Comparison of ENCODE assay signal across 23 cellular contexts in genomic region chr15:98956796-98957553, GRCh38. TPM values are rescaled to one million over a fixed set of nuclear protein-coding genes. Genes with fewer than 3 reads are reported as not detected.
A peak's percentile ranks its signal among the peaks of the same experiment; 100 is the strongest.
DNase-seq lines count a peak whose midpoint lies in the region; ATAC-seq and TF ChIP-seq lines count a peak whose summit lies in the region.
"Had no signal": no experiment of that assay in that cellular context is flagged by ENCODE, and none has a peak within 500 bp of the region (broad histone marks: within the 10 kb centered on the region; RNA-seq: fewer than 3 reads in every experiment).

No MANE protein-coding gene starts in this region.

- peaks cover 69% of the 10 kb centered on the region for H3K36me3 Mint-ChIP-seq in nephron progenitor cell (ENCODE audit: low read depth)
- H3K36me3 Mint-ChIP-seq in CD4-positive, alpha-beta memory T cell, result peaks cover 20 to 32% of the 10 kb centered on the region in 2 donors

- CTCF ChIA-PET in CD4-positive, alpha-beta memory T cell (lab: Charles Lee; ENCODE audit: partially characterized antibody), result no interaction called here

- no peaks in the 10 kb centered on the region for H4K20me1 ChIP-seq in DND-41 (ENCODE audit: insufficient read depth, low read length)

- peak overlapping the region; percentile 61 for H3K9ac ChIP-seq in DND-41 (ENCODE audit: low read depth, low read length)

- peaks cover 52% of the 10 kb centered on the region for H3K79me2 ChIP-seq in DND-41 (ENCODE audit: insufficient read depth, low read length)

- ATAC-seq in DND-41 (ENCODE audit: insufficient read depth, low read depth), result no peak
- ATAC-seq: PC-3 had no signal

- H3K27ac ChIP-seq in DND-41 (ENCODE audit: low read length) (peak overlapping the region; percentile 91), ascending aorta (peak overlapping the region; percentile 95 to 98), thyroid gland (peak overlapping the region in 2 of 3 donors; percentile 96 to 99)
- H3K27ac ChIP-seq in CD4-positive, alpha-beta memory T cell (ENCODE audit: low read depth, low read length), result no peak overlapping the region

- no peak overlapping the region for H2AFZ ChIP-seq in DND-41 (ENCODE audit: low read depth, low read length)

- intact Hi-C loops in ascending aorta (cut with DNase I), result no loop called here
- intact Hi-C loops in thyroid gland (cut with DNase I), result no loop called here
- intact Hi-C loops in CD4-positive, alpha-beta memory T cell (cut with micrococcal nuclease), result no loop called here

- H3K4me1 ChIP-seq in DND-41 (ENCODE audit: insufficient read depth, low read length) (peaks cover 61% of the 10 kb centered on the region), ascending aorta (peaks cover 20 to 41% of the 10 kb centered on the region in 2 donors), thyroid gland (peaks cover 17 to 38% of the 10 kb centered on the region in 2 donors)
- peaks cover 4% of the 10 kb centered on the region for H3K4me1 ChIP-seq in CD4-positive, alpha-beta memory T cell (ENCODE audit: insufficient read depth, low read length)

- DNase-seq in DND-41 (peak; percentile 57), ascending aorta (ENCODE audit: low spot score in 2 of 2) (no peak), nephron progenitor cell (no peak), thyroid gland (no peak), mucosa of gallbladder (ENCODE audit: low spot score) (no peak), NCI-H128 (lab: John Stamatoyannopoulos, UW; ENCODE audit: unreplicated experiment) (no peak)
- no peak for DNase-seq in CD4-positive, alpha-beta memory T cell
- DNase-seq: ACHN, DMS79 treated with DMSO at 0.1 percent for 48 hours, H9, IMR-90, MM.1S, NCI-H1092, NCI-H146, NCI-H2029 treated with DMSO at 0.1 percent for 48 hours, NCI-H2171, NCI-H526, PC-3, RPMI8226, SHP77 treated with DMSO at 0.1 percent for 48 hours had no signal

- TF ChIP-seq CTCF in DND-41 (IDR thresholded peaks at IDR 0.05; ENCODE audit: borderline replicate concordance, extremely low read depth, low read length, poor library complexity, severe bottlenecking) (no peak), ascending aorta (IDR thresholded peaks at IDR 0.05) (no peak), nephron progenitor cell (IDR thresholded peaks at IDR 0.05) (no peak), thyroid gland (IDR thresholded peaks at IDR 0.05) (no peak)

- no peak overlapping the region for H3K4me3 Mint-ChIP-seq in nephron progenitor cell
- no peak overlapping the region for H3K4me3 Mint-ChIP-seq in CD4-positive, alpha-beta memory T cell
- H3K4me3 Mint-ChIP-seq: CD14-positive monocyte, H9 had no signal

- POLR2A ChIA-PET in CD4-positive, alpha-beta memory T cell (lab: Charles Lee; ENCODE audit: partially characterized antibody), result no interaction called here

- TF ChIP-seq POLR2A in thyroid gland (IDR thresholded peaks at IDR 0.05), result no peak

- peaks cover 18% of the 10 kb centered on the region for H3K4me1 Mint-ChIP-seq in nephron progenitor cell
- peaks cover 6 to 18% (median 8%) of the 10 kb centered on the region in 4 donors for H3K4me1 Mint-ChIP-seq in CD4-positive, alpha-beta memory T cell
- H3K4me1 Mint-ChIP-seq: H9 had no signal

- H3K27ac Mint-ChIP-seq in nephron progenitor cell, result peak overlapping the region; percentile 23
- H3K27ac Mint-ChIP-seq in CD4-positive, alpha-beta memory T cell, result no peak overlapping the region

- peak overlapping the region; percentile 66 for H3K4me2 ChIP-seq in DND-41 (ENCODE audit: insufficient read depth, low read length)

- peaks cover 13% of the 10 kb centered on the region for H3K9me3 Mint-ChIP-seq in nephron progenitor cell
- peaks cover 0 to 10% (median under 1%) of the 10 kb centered on the region in 8 donors for H3K9me3 Mint-ChIP-seq in CD4-positive, alpha-beta memory T cell

- H3K4me3 ChIP-seq in DND-41 (ENCODE audit: low read depth in 1 of 2, low read length in 2 of 2), result no peak overlapping the region
- no peak overlapping the region for H3K4me3 ChIP-seq in ascending aorta
- no peak overlapping the region for H3K4me3 ChIP-seq in thyroid gland (replicated peaks in 1 of 3)
- H3K4me3 ChIP-seq in CD4-positive, alpha-beta memory T cell (ENCODE audit: low read length in 2 of 2), result no peak overlapping the region

- H3K27me3 ChIP-seq in DND-41 (ENCODE audit: insufficient read depth, low read length, poor library complexity) (no peaks in the 10 kb centered on the region), ascending aorta (no peaks in the 10 kb centered on the region), thyroid gland (no peaks in the 10 kb centered on the region)
- H3K27me3 ChIP-seq in CD4-positive, alpha-beta memory T cell (ENCODE audit: insufficient read depth, low read length), result no peaks in the 10 kb centered on the region

- WGBS in thyroid gland, 2 donors, result 92 to 95% methylated on average over 28 to 29 of the region's 39 CpGs

- peaks cover 4% of the 10 kb centered on the region for H3K27me3 Mint-ChIP-seq in nephron progenitor cell (ENCODE audit: low read depth, poor library complexity)
- H3K27me3 Mint-ChIP-seq in CD4-positive, alpha-beta memory T cell, result no peaks in the 10 kb centered on the region

- H3K9me3 ChIP-seq in DND-41 (ENCODE audit: insufficient read depth, low read length, severe bottlenecking) (no peaks in the 10 kb centered on the region), ascending aorta (no peaks in the 10 kb centered on the region), thyroid gland (no peaks in the 10 kb centered on the region)
- H3K9me3 ChIP-seq in CD4-positive, alpha-beta memory T cell (ENCODE audit: control insufficient read depth in 1 of 2, low read length in 2 of 2), result no peaks in the 10 kb centered on the region

- H3K36me3 ChIP-seq in DND-41 (ENCODE audit: insufficient read depth, low read length) (peaks cover 56% of the 10 kb centered on the region), ascending aorta (peaks cover 47 to 58% of the 10 kb centered on the region in 2 donors), thyroid gland (peaks cover 29 to 33% of the 10 kb centered on the region in 2 donors)
- H3K36me3 ChIP-seq in CD4-positive, alpha-beta memory T cell (ENCODE audit: insufficient read depth, low read length), result no peaks in the 10 kb centered on the region

RNA-seq across cellular contexts. Expression of gene PGPEP1L, which starts 50.6 kb away (rescaled TPM):
- total RNA-seq in ascending aorta (not detected), thyroid gland (not detected), mucosa of gallbladder (0.29 TPM)
- total RNA-seq in CD4-positive, alpha-beta memory T cell, result not detected
- not detected for polyA plus RNA-seq in CD4-positive, alpha-beta memory T cell
- total RNA-seq: H9, HT1080, IMR-90, LHCN-M2, PC-3 had no signal
- polyA plus RNA-seq: CD14-positive monocyte, IMR-90 had no signal
